ENCODE assay signal across 8 cellular contexts in genomic region chr6:33248643-33248931, GRCh38. TPM values are rescaled to one million over a fixed set of nuclear protein-coding genes. Genes with fewer than 3 reads are reported as not detected.
A peak's percentile ranks its signal among the peaks of the same experiment; 100 is the strongest.
DNase-seq lines count a peak whose midpoint lies in the region; ATAC-seq and TF ChIP-seq lines count a peak whose summit lies in the region.

No MANE protein-coding gene starts in this region.

- peaks cover 39 to 41% of the 10 kb centered on the region in 2 donors for H3K4me1 Mint-ChIP-seq in immature natural killer cell
- H3K4me1 Mint-ChIP-seq in stimulated activated memory B cell treated with anti-CD40 and anti-IgM and Interleukin-4, amounts not matched to agents 10 μg/mL and 1 μg/mL and 100 μg/mL, for 72 hours: peaks cover 40% of the 10 kb centered on the region

- H3K4me3 ChIP-seq in BJ (ENCODE audit: low read depth, low read length): peak overlapping the region; percentile 36
- H3K4me3 ChIP-seq in ascending aorta: peak overlapping the region; percentile 69

- peak; percentile 5 for ATAC-seq in GM19452 (IDR thresholded peaks at IDR 0.05; ENCODE audit: unreplicated experiment)
- ATAC-seq in stimulated activated memory B cell treated with anti-CD40 and anti-IgM and Interleukin-4, amounts not matched to agents 10 μg/mL and 1 μg/mL and 100 μg/mL, for 72 hours: peak; percentile 38

- peak overlapping the region; percentile 93 to 96 (median 96) for H3K27ac Mint-ChIP-seq in immature natural killer cell
- H3K27ac Mint-ChIP-seq in stimulated activated memory B cell treated with anti-CD40 and anti-IgM and Interleukin-4, amounts not matched to agents 10 μg/mL and 1 μg/mL and 100 μg/mL, for 72 hours: peak overlapping the region; percentile 91

- peak overlapping the region; percentile 90 to 93 for H3K27ac ChIP-seq in ascending aorta

- H3K4me3 Mint-ChIP-seq in immature natural killer cell: peak overlapping the region; percentile 84 to 93 (median 91)
- H3K4me3 Mint-ChIP-seq in stimulated activated memory B cell treated with anti-CD40 and anti-IgM and Interleukin-4, amounts not matched to agents 10 μg/mL and 1 μg/mL and 100 μg/mL, for 72 hours: peak overlapping the region; percentile 82

- peaks cover 2 to 4% (median 3%) of the 10 kb centered on the region in 3 donors for H3K27me3 Mint-ChIP-seq in immature natural killer cell (ENCODE audit: low read depth in 3 of 3)
- H3K27me3 Mint-ChIP-seq in stimulated activated memory B cell treated with anti-CD40 and anti-IgM and Interleukin-4, amounts not matched to agents 10 μg/mL and 1 μg/mL and 100 μg/mL, for 72 hours: no peaks in the 10 kb centered on the region

- peaks cover 4 to 23% of the 10 kb centered on the region in 2 donors for H3K4me1 ChIP-seq in ascending aorta

- H3K36me3 Mint-ChIP-seq in immature natural killer cell: peaks cover 5 to 11% (median 6%) of the 10 kb centered on the region in 3 donors
- peaks cover 32% of the 10 kb centered on the region for H3K36me3 Mint-ChIP-seq in stimulated activated memory B cell treated with anti-CD40 and anti-IgM and Interleukin-4, amounts not matched to agents 10 μg/mL and 1 μg/mL and 100 μg/mL, for 72 hours

- H3K9me3 Mint-ChIP-seq in immature natural killer cell: no peaks in the 10 kb centered on the region
- no peaks in the 10 kb centered on the region for H3K9me3 Mint-ChIP-seq in stimulated activated memory B cell treated with anti-CD40 and anti-IgM and Interleukin-4, amounts not matched to agents 10 μg/mL and 1 μg/mL and 100 μg/mL, for 72 hours

- CTCF ChIA-PET in BJ (lab: Yijun Ruan, JAX): interaction anchor here (0.7 to 4.2 kb wide), 44 partner anchors 9 to 315 kb away, joined by 3 to 34 read pairs (median 5); partner anchors contain the start of genes HSD17B8, RING1, RPS18 and RXRB

- TF ChIP-seq CTCF in BJ (IDR thresholded peaks at IDR 0.05; ENCODE audit: insufficient read depth, low read depth, low read length): no peak
- no peak for TF ChIP-seq CTCF in ascending aorta (IDR thresholded peaks at IDR 0.05)

- H3K27me3 ChIP-seq in BJ (ENCODE audit: control insufficient read depth, insufficient read depth, low read length): no peaks in the 10 kb centered on the region
- H3K27me3 ChIP-seq in ascending aorta: no peaks in the 10 kb centered on the region

- DNase-seq in BJ (ENCODE audit: low read depth) (no peak), NCI-H146 treated with DMSO at 0.1 percent for 48 hours (lab: John Stamatoyannopoulos, UW; ENCODE audit: unreplicated experiment) (peak; percentile 56), ascending aorta (ENCODE audit: low spot score in 2 of 2) (no peak), immature natural killer cell (no peak), medulla oblongata (ENCODE audit: extremely low spot score) (no peak), ureter (ENCODE audit: low spot score) (no peak)

- H3K9me3 ChIP-seq in ascending aorta: no peaks in the 10 kb centered on the region

- POLR2A ChIA-PET in BJ (lab: Charles Lee): interaction anchor here (1.0 kb wide), 1 partner anchor 23 kb away, joined by 3 read pairs; the partner anchor contains the start of genes RPS18 and VPS52

- intact Hi-C loops in ascending aorta (cut with DNase I): loop anchor here (1.0 to 5.0 kb wide), 6 partner anchors 87 to 406 kb away; partner anchors contain the start of gene PSMB8

- no peaks in the 10 kb centered on the region for H3K36me3 ChIP-seq in BJ (ENCODE audit: control insufficient read depth, insufficient read depth, low read length)
- peaks cover 0 to 7% of the 10 kb centered on the region in 2 donors for H3K36me3 ChIP-seq in ascending aorta

RNA-seq across cellular contexts. Expression of gene VPS52, which starts 23.1 kb away (rescaled TPM):
- polyA plus RNA-seq in BJ (2011; rRNA removed) (63.2 and 89.8 TPM in 2 replicates), immature natural killer cell (10 to 100 TPM; 11.6 to 26.8 (median 16.8) TPM)
- polyA minus RNA-seq in BJ (2011; rRNA and poly(A)+ RNA removed): 49.2 and 70.9 TPM in 2 replicates
- total RNA-seq in ascending aorta (50.1 TPM), ureter (80.8 TPM)

RNA-seq across cellular contexts. Expression of gene RPS18, which starts 23.3 kb away (rescaled TPM):
- polyA plus RNA-seq in BJ (2011; rRNA removed): 6,221 and 6,433 TPM in 2 replicates
- polyA minus RNA-seq in BJ (2011; rRNA and poly(A)+ RNA removed): 565 and 1,108 TPM in 2 replicates
- 1,863 TPM for total RNA-seq in ascending aorta
- polyA plus RNA-seq in immature natural killer cell: 1,000 to 10,000 TPM; 2,992 to 6,506 (median 3,113) TPM
- total RNA-seq in ureter: 3,074 TPM

RNA-seq across cellular contexts. Expression of gene B3GALT4, which starts 28.3 kb away (rescaled TPM):
- polyA plus RNA-seq in BJ (2011; rRNA removed) (2.2 and 4.0 TPM in 2 replicates), immature natural killer cell (10 to 100 TPM; 38.6 to 55.0 (median 44.1) TPM)
- polyA minus RNA-seq in BJ (2011; rRNA and poly(A)+ RNA removed): 2.2 and 2.6 TPM in 2 replicates
- total RNA-seq in ascending aorta (15.9 TPM), ureter (20.2 TPM)

RNA-seq across cellular contexts. Expression of gene RING1, which starts 40.3 kb away (rescaled TPM):
- polyA plus RNA-seq in BJ (2011; rRNA removed): 24.4 and 36.6 TPM in 2 replicates
- 15.1 and 25.0 TPM in 2 replicates for polyA minus RNA-seq in BJ (2011; rRNA and poly(A)+ RNA removed)
- total RNA-seq in ascending aorta: 28.5 TPM
- 1 to 10 TPM; 5.5 to 9.5 (median 9.2) TPM for polyA plus RNA-seq in immature natural killer cell
- 50.6 TPM for total RNA-seq in ureter

RNA-seq across cellular contexts. Expression of gene WDR46, which starts 40.5 kb away (rescaled TPM):
- polyA plus RNA-seq in BJ (2011; rRNA removed) (45.6 and 78.9 TPM in 2 replicates), immature natural killer cell (10 to 100 TPM; 59.4 to 81.6 (median 74.3) TPM)
- polyA minus RNA-seq in BJ (2011; rRNA and poly(A)+ RNA removed): 50.6 and 91.6 TPM in 2 replicates
- total RNA-seq in ascending aorta (70.6 TPM), ureter (53.8 TPM)
